Comparison of ENCODE assay signal across 14 cellular contexts in genomic region chr12:124438415-124439056, GRCh38.
A peak's percentile ranks its signal among the peaks of the same experiment; 100 is the strongest.
DNase-seq lines count a peak whose midpoint lies in the region; ATAC-seq and TF ChIP-seq lines count a peak whose summit lies in the region.
"Had no signal": no experiment of that assay in that cellular context is flagged by ENCODE, and none has a peak within 500 bp of the region (broad histone marks: within the 10 kb centered on the region; RNA-seq: fewer than 3 reads in every experiment).

No MANE protein-coding gene starts in this region.

- no peak overlapping the region for H3K4me3 Mint-ChIP-seq in nephron progenitor cell
- H3K4me3 Mint-ChIP-seq in immature natural killer cell, result no peak overlapping the region

- H3K4me3 ChIP-seq in cardiac muscle cell (no peak overlapping the region), ascending aorta (no peak overlapping the region), tibial artery (no peak overlapping the region)
- H3K4me3 ChIP-seq: heart right ventricle had no signal

- no peaks in the 10 kb centered on the region for H3K4me1 ChIP-seq in cardiac muscle cell (ENCODE audit: low read depth)
- H3K4me1 ChIP-seq in ascending aorta, result peaks cover 23 to 33% of the 10 kb centered on the region in 2 donors
- peaks cover 0 to 43% (median 26%) of the 10 kb centered on the region in 4 donors for H3K4me1 ChIP-seq in tibial artery

- TF ChIP-seq CTCF in cardiac muscle cell (IDR thresholded peaks at IDR 0.05; ENCODE audit: low read depth, low read length), result no peak
- no peak for TF ChIP-seq CTCF in ascending aorta (IDR thresholded peaks at IDR 0.05)
- TF ChIP-seq CTCF in nephron progenitor cell (IDR thresholded peaks at IDR 0.05), result no peak
- TF ChIP-seq CTCF in tibial artery (IDR thresholded peaks at IDR 0.05), result no peak

- H3K4me1 Mint-ChIP-seq in nephron progenitor cell (peaks cover 27% of the 10 kb centered on the region), immature natural killer cell (peaks cover 18 to 20% of the 10 kb centered on the region in 2 donors)

- H3K27ac Mint-ChIP-seq in nephron progenitor cell (no peak overlapping the region), immature natural killer cell (peak overlapping the region in 1 of 6 donors; percentile 42)

- no peaks in the 10 kb centered on the region for H3K9me3 Mint-ChIP-seq in nephron progenitor cell
- no peaks in the 10 kb centered on the region for H3K9me3 Mint-ChIP-seq in immature natural killer cell

- DNase-seq in cardiac muscle cell (ENCODE audit: low read depth in 1 of 2, low spot score in 1 of 2) (no peak), left ventricle myocardium superior (no peak), ascending aorta (ENCODE audit: low spot score in 2 of 2) (no peak), nephron progenitor cell (peak; percentile 44), tibial artery (no peak), immature natural killer cell (no peak)
- DNase-seq: activated naive CD4-positive, alpha-beta T cell treated with anti-CD3 and anti-CD28 coated beads, Interleukin-2, amount 50 U/mL, for 16 hours; cerebellar nuclear complex; heart right ventricle; KBM-7; kidney glomerular epithelial cell; NCI-H1436 had no signal

- H3K36me3 ChIP-seq in cardiac muscle cell (peaks cover under 1% of the 10 kb centered on the region), ascending aorta (peaks cover 16 to 18% of the 10 kb centered on the region in 2 donors), tibial artery (peaks cover 0 to 60% (median 27%) of the 10 kb centered on the region in 3 donors)

- intact Hi-C loops in left ventricle myocardium superior (cut with micrococcal nuclease) (no loop called here), ascending aorta (cut with DNase I) (no loop called here), tibial artery (cut with DNase I; ENCODE audit: low total_unique reads) (no loop called here)

- H3K27ac ChIP-seq in cardiac muscle cell (peak overlapping the region; percentile 58), ascending aorta (peak overlapping the region; percentile 79 to 83), tibial artery (peak overlapping the region; percentile 25 to 56)

- H3K36me3 Mint-ChIP-seq in nephron progenitor cell (ENCODE audit: low read depth) (peaks cover 17% of the 10 kb centered on the region), immature natural killer cell (peaks cover 13 to 29% (median 19%) of the 10 kb centered on the region in 3 donors)

- no peaks in the 10 kb centered on the region for H3K27me3 Mint-ChIP-seq in nephron progenitor cell (ENCODE audit: low read depth, poor library complexity)
- H3K27me3 Mint-ChIP-seq in immature natural killer cell (ENCODE audit: low read depth in 3 of 3), result peaks cover 0 to 4% (median 3%) of the 10 kb centered on the region in 3 donors

- no peaks in the 10 kb centered on the region for H3K9me3 ChIP-seq in cardiac muscle cell (ENCODE audit: low read depth)
- no peaks in the 10 kb centered on the region for H3K9me3 ChIP-seq in ascending aorta
- no peaks in the 10 kb centered on the region for H3K9me3 ChIP-seq in tibial artery
- H3K9me3 ChIP-seq: heart right ventricle had no signal

- ATAC-seq in left ventricle myocardium superior, result no peak
- ATAC-seq in GM21447 (IDR thresholded peaks at IDR 0.05; ENCODE audit: unreplicated experiment), result no peak
- no peak for ATAC-seq in HG02623 (IDR thresholded peaks at IDR 0.05; ENCODE audit: unreplicated experiment)
- ATAC-seq: heart right ventricle had no signal

- H3K27me3 ChIP-seq in cardiac muscle cell, result no peaks in the 10 kb centered on the region
- H3K27me3 ChIP-seq in ascending aorta, result no peaks in the 10 kb centered on the region
- no peaks in the 10 kb centered on the region for H3K27me3 ChIP-seq in tibial artery
- H3K27me3 ChIP-seq: heart right ventricle had no signal
